In genomic region chr18:74524097-74524496, GRCh38 we compare ENCODE assay signal across 11 cellular contexts. TPM values are rescaled to one million over a fixed set of nuclear protein-coding genes. Genes with fewer than 3 reads are reported as not detected.
A peak's percentile ranks its signal among the peaks of the same experiment; 100 is the strongest.
DNase-seq lines count a peak whose midpoint lies in the region; ATAC-seq and TF ChIP-seq lines count a peak whose summit lies in the region.
"Had no signal": no experiment of that assay in that cellular context is flagged by ENCODE, and none has a peak within 500 bp of the region (broad histone marks: within the 10 kb centered on the region; RNA-seq: fewer than 3 reads in every experiment).

No MANE protein-coding gene starts in this region.

- no peak overlapping the region for H2BK120ac ChIP-seq in IMR-90 (ENCODE audit: low read depth, low read length)

- no peak overlapping the region for H3K27ac ChIP-seq in IMR-90 (ENCODE audit: insufficient read depth, low read length)
- peak overlapping the region in 3 of 4 donors; percentile 36 to 61 (median 41) for H3K27ac ChIP-seq in sigmoid colon

- TF ChIP-seq EP300 in sigmoid colon (IDR thresholded peaks at IDR 0.05): no peak

- TF ChIP-seq POLR2A in IMR-90 (IDR thresholded peaks at IDR 0.05; ENCODE audit: low read depth, low read length) (no peak), sigmoid colon (IDR thresholded peaks at IDR 0.05) (no peak)

- in situ Hi-C loops in IMR-90 (cut with MboI; ENCODE audit: low sequenced_read_pairs): no loop called here

- H3K27me3 ChIP-seq in IMR-90 (ENCODE audit: control insufficient read depth, insufficient read depth, low read length) (no peaks in the 10 kb centered on the region), sigmoid colon (no peaks in the 10 kb centered on the region)

- H3K4me3 Mint-ChIP-seq in natural killer cell: no peak overlapping the region
- H3K4me3 Mint-ChIP-seq in naive thymus-derived CD8-positive, alpha-beta T cell: no peak overlapping the region

- H2BK15ac ChIP-seq in IMR-90 (ENCODE audit: low read depth, low read length): no peak overlapping the region

- no peak overlapping the region for H3K4me2 ChIP-seq in IMR-90 (ENCODE audit: low read depth, low read length)

- ATAC-seq in IMR-90 (ENCODE audit: low read depth): no peak; the same call in 1 of the 2 replicates
- no peak for ATAC-seq in natural killer cell
- no peak for ATAC-seq in naive thymus-derived CD8-positive, alpha-beta T cell

- H3K4me1 Mint-ChIP-seq in natural killer cell: peaks cover 0 to 6% of the 10 kb centered on the region in 2 donors
- peaks cover 0 to 3% (median 0%) of the 10 kb centered on the region in 4 donors for H3K4me1 Mint-ChIP-seq in naive thymus-derived CD8-positive, alpha-beta T cell

- no peaks in the 10 kb centered on the region for H3K27me3 Mint-ChIP-seq in natural killer cell (ENCODE audit: low read depth in 2 of 2)
- H3K27me3 Mint-ChIP-seq in naive thymus-derived CD8-positive, alpha-beta T cell: peaks cover 0 to 2% (median 0%) of the 10 kb centered on the region in 5 donors

- no peak overlapping the region for H2AK9ac ChIP-seq in IMR-90 (replicated peaks; ENCODE audit: low read depth, low read length, poor library complexity)

- H4K91ac ChIP-seq in IMR-90 (ENCODE audit: insufficient read depth, low read depth, low read length): no peak overlapping the region

- no peak overlapping the region for H3K27ac Mint-ChIP-seq in natural killer cell
- peak overlapping the region in 5 of 10 donors; percentile 22 to 60 (median 36) for H3K27ac Mint-ChIP-seq in naive thymus-derived CD8-positive, alpha-beta T cell

- no peak for TF ChIP-seq RAD21 in IMR-90 (IDR thresholded peaks at IDR 0.05; ENCODE audit: low read length)

- H3K23ac ChIP-seq in IMR-90 (ENCODE audit: low read depth, low read length): no peak overlapping the region

- dilution Hi-C loops in IMR-90 (cut with HindIII; ENCODE audit: low sequenced_read_pairs, unreplicated experiment): no loop called here

- no peaks in the 10 kb centered on the region for H3K79me1 ChIP-seq in IMR-90 (ENCODE audit: low read depth in 1 of 2, low read length in 2 of 2)

- H2BK5ac ChIP-seq in IMR-90 (ENCODE audit: low read depth, low read length, poor library complexity, severe bottlenecking): no peak overlapping the region

- no peak overlapping the region for H3K18ac ChIP-seq in IMR-90 (ENCODE audit: low read depth, low read length)

- no peak overlapping the region for H4K8ac ChIP-seq in IMR-90 (ENCODE audit: low read depth in 2 of 2, low read length in 2 of 2)

- H3K4me3 ChIP-seq in IMR-90 (ENCODE audit: insufficient read depth, low read depth, low read length) (no peak overlapping the region), fibroblast of villous mesenchyme (ENCODE audit: low read depth, low read length) (no peak overlapping the region), sigmoid colon (no peak overlapping the region)
- H3K4me3 ChIP-seq: HAP-1 had no signal

- peak; percentile 7 for DNase-seq in IMR-90
- peak; percentile 88 for DNase-seq in NCI-H510A (lab: John Stamatoyannopoulos, UW)
- peak; percentile 73 for DNase-seq in fibroblast of villous mesenchyme (ENCODE audit: low read depth)
- DNase-seq in sigmoid colon: peak; percentile 59
- DNase-seq in natural killer cell: no peak
- DNase-seq in activated T-cell treated with anti-CD3 and anti-CD28 coated beads, Interleukin-2, amount 50 U/mL, for 48 hours: no peak
- no peak for DNase-seq in NCI-H1436 (lab: John Stamatoyannopoulos, UW)
- no peak for DNase-seq in naive thymus-derived CD8-positive, alpha-beta T cell
- DNase-seq: activated naive CD4-positive, alpha-beta T cell; stimulated activated naive CD4-positive, alpha-beta T cell treated with Interleukin-2 at 50 U/mL for 16 hours had no signal

- no peak overlapping the region for H3K14ac ChIP-seq in IMR-90 (replicated peaks; ENCODE audit: low read depth, low read length)

- no peaks in the 10 kb centered on the region for H4K20me1 ChIP-seq in IMR-90 (ENCODE audit: insufficient read depth, low read length)

- H3K9me3 Mint-ChIP-seq in natural killer cell: no peaks in the 10 kb centered on the region
- peaks cover 0 to 10% (median 0%) of the 10 kb centered on the region in 9 donors for H3K9me3 Mint-ChIP-seq in naive thymus-derived CD8-positive, alpha-beta T cell

- no peaks in the 10 kb centered on the region; the same call in 1 of the 2 replicates for H3K9me1 ChIP-seq in IMR-90 (ENCODE audit: insufficient read depth, low read length)

- H3K4me1 ChIP-seq in IMR-90 (ENCODE audit: control insufficient read depth, insufficient read depth, low read length): peaks cover 1% of the 10 kb centered on the region; the same call in 1 of the 2 replicates
- peaks cover 0 to 24% (median 12%) of the 10 kb centered on the region in 4 donors for H3K4me1 ChIP-seq in sigmoid colon
- H3K4me1 ChIP-seq: HAP-1 had no signal

- intact Hi-C loops in IMR-90 (cut with micrococcal nuclease): no loop called here
- intact Hi-C loops in sigmoid colon (cut with DNase I): no loop called here
- intact Hi-C loops in natural killer cell (cut with micrococcal nuclease): no loop called here

- H3K9ac ChIP-seq in IMR-90 (ENCODE audit: low read depth, low read length): no peak overlapping the region

- H3K9me3 ChIP-seq in IMR-90 (ENCODE audit: control insufficient read depth, insufficient read depth, low read length) (no peaks in the 10 kb centered on the region), sigmoid colon (no peaks in the 10 kb centered on the region)
- H3K9me3 ChIP-seq: HAP-1 had no signal

- peaks cover 15% of the 10 kb centered on the region for H3K36me3 ChIP-seq in IMR-90 (ENCODE audit: control insufficient read depth, insufficient read depth, low read length)
- H3K36me3 ChIP-seq in sigmoid colon: peaks cover 4 to 20% (median 16%) of the 10 kb centered on the region in 4 donors
- H3K36me3 ChIP-seq: HAP-1 had no signal

- no peak overlapping the region for H3K4ac ChIP-seq in IMR-90 (ENCODE audit: low read depth, low read length)

- H2AK5ac ChIP-seq in IMR-90 (ENCODE audit: low read depth, low read length): no peak overlapping the region

- peaks cover 11% of the 10 kb centered on the region for H3K36me3 Mint-ChIP-seq in natural killer cell
- peaks cover 8 to 32% (median 19%) of the 10 kb centered on the region in 3 donors for H3K36me3 Mint-ChIP-seq in naive thymus-derived CD8-positive, alpha-beta T cell

- CTCF ChIA-PET in IMR-90 (lab: Yijun Ruan, JAX): no interaction called here

- TF ChIP-seq CTCF in IMR-90 (conservative IDR thresholded peaks at IDR 0.05; ENCODE audit: low read depth, low read length): no peak
- TF ChIP-seq CTCF in fibroblast of villous mesenchyme (IDR thresholded peaks at IDR 0.05; ENCODE audit: insufficient read depth, low read depth, low read length): no peak
- TF ChIP-seq CTCF in sigmoid colon (IDR thresholded peaks at IDR 0.05): no peak
- TF ChIP-seq CTCF in natural killer cell (IDR thresholded peaks at IDR 0.05): no peak

- no TSS peak for BruUV-seq in IMR-90 (replicated peaks; lab: Mats Ljungman, UMichigan)

- WGBS in IMR-90 (ENCODE audit: extremely low coverage in 2 of 2, insufficient read length in 1 of 2), 2 experiments: no CpG with 5 or more reads among the region's 5 CpGs
- 4 to 13% methylated on average over 5 of the region's 5 CpGs for WGBS in sigmoid colon, 2 donors

- no peak overlapping the region for H3K56ac ChIP-seq in IMR-90 (ENCODE audit: extremely low read depth, insufficient read depth, low read length)

- no peak overlapping the region for H2BK20ac ChIP-seq in IMR-90 (ENCODE audit: low read depth, low read length)

- no peak overlapping the region for H4K5ac ChIP-seq in IMR-90 (ENCODE audit: low read depth, low read length)

- H2AFZ ChIP-seq in IMR-90 (replicated peaks; ENCODE audit: low read length, poor library complexity): peak overlapping the region; percentile 35

- POLR2A ChIA-PET in IMR-90 (lab: Charles Lee; ENCODE audit: unreplicated experiment): no interaction called here
- POLR2A ChIA-PET in naive thymus-derived CD8-positive, alpha-beta T cell (lab: Charles Lee): no interaction called here

TF ChIP-seq in IMR-90, 13 proteins besides CTCF, POLR2A, EP300 and RAD21:
- TF ChIP-seq BHLHE40 (IDR thresholded peaks at IDR 0.05; ENCODE audit: low read depth, low read length) (no peak), MXI1 (IDR thresholded peaks at IDR 0.05; ENCODE audit: borderline replicate concordance, low read depth, low read length) (no peak), CEBPB (IDR thresholded peaks at IDR 0.05; ENCODE audit: low read depth, low read length) (peak; percentile 51; the same call in 1 of the 2 replicates), NFE2L2 (IDR thresholded peaks at IDR 0.05; ENCODE audit: low read depth, low read length) (no peak)

RNA-seq across cellular contexts. Expression of gene CNDP1, which starts 10.2 kb away (rescaled TPM):
- total RNA-seq in IMR-90 (2012; rRNA removed): not detected in 2 replicates
- not detected in 2 replicates for polyA plus RNA-seq in IMR-90 (2012; rRNA removed)
- polyA plus RNA-seq in IMR-90 (2012; cell fraction: cytosol; rRNA removed): not detected in 2 replicates
- 0.06 and 0.13 TPM in 2 replicates for polyA plus RNA-seq in IMR-90 (2012; cell fraction: nucleus; rRNA removed; ENCODE audit: low replicate concordance)
- total RNA-seq in fibroblast of villous mesenchyme: not detected in 2 replicates
- not detected for total RNA-seq in sigmoid colon
- under 1 TPM in 2 of 3 donors, not detected in 1; 0.10 to 0.60 TPM for polyA plus RNA-seq in sigmoid colon
- total RNA-seq in natural killer cell: under 1 TPM; 0.31 to 0.60 (median 0.57) TPM
- total RNA-seq in naive thymus-derived CD8-positive, alpha-beta T cell: not detected
- polyA plus RNA-seq in naive thymus-derived CD8-positive, alpha-beta T cell: not detected

RNA-seq across cellular contexts. Expression of gene CNDP2, which starts 27.9 kb away (rescaled TPM):
- total RNA-seq in IMR-90 (2012; rRNA removed): 52.0 and 52.2 TPM in 2 replicates
- polyA plus RNA-seq in IMR-90 (2012; rRNA removed): 59.7 and 67.9 TPM in 2 replicates
- polyA plus RNA-seq in IMR-90 (2012; cell fraction: cytosol; rRNA removed): 32.4 and 58.7 TPM in 2 replicates
- 30.9 and 48.2 TPM in 2 replicates for polyA plus RNA-seq in IMR-90 (2012; cell fraction: nucleus; rRNA removed; ENCODE audit: low replicate concordance)
- total RNA-seq in fibroblast of villous mesenchyme: 29.6 and 38.4 TPM in 2 replicates
- 10 to 100 TPM; 29.3 to 53.5 (median 46.4) TPM for total RNA-seq in sigmoid colon
- polyA plus RNA-seq in sigmoid colon: 100 to 1,000 TPM; 114 to 179 (median 132) TPM
- 100 to 1,000 TPM; 147 to 167 (median 153) TPM for total RNA-seq in natural killer cell
- 100 to 1,000 TPM; 161 to 169 TPM for total RNA-seq in naive thymus-derived CD8-positive, alpha-beta T cell
- polyA plus RNA-seq in naive thymus-derived CD8-positive, alpha-beta T cell: 100 to 1,000 TPM in 2 of 3 donors, 10 to 100 TPM in 1; 97.0 to 139 (median 111) TPM

Comparison
In these comparisons a context has a peak if more than half of its experiments do, and no peak if none do; other contexts are left out.
1. DNase-seq: peak in IMR-90 (single experiment), NCI-H510A (single experiment), fibroblast of villous mesenchyme (single experiment) and sigmoid colon (single experiment); none in natural killer cell (single experiment), activated T-cell treated with anti-CD3 and anti-CD28 coated beads, Interleukin-2, amount 50 U/mL, for 48 hours (0 of 2), NCI-H1436 (single experiment) and naive thymus-derived CD8-positive, alpha-beta T cell (0 of 10).